In the genomic region with DNA sequence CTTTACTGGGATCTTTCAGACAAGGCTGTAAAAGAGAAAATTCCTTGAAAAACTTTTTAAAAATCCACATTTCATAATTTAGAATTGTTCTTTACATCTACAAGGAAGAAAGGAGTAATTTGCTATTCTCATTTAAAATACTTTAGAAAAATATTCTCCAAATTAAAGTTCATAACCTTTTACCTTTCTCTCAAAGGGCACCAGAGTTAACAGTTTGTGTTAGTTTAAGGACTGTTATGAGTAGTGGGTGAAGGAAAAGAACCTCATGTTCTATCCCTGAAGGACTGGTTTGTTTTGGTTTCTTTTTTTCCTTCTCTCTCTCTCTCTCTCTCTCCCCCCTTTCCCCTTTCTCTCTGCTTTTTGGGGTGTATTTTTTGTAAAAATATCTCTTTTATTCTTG, we compare ENCODE assay signal across 1 cellular context.
TF ChIP-seq lines count a peak whose summit lies in the region.

No MANE protein-coding gene starts in this region.

TF ChIP-seq in HCT116, 20 proteins besides CTCF, POLR2A, EP300 and RAD21 (continued from another document):
- TF ChIP-seq POLR2AphosphoS5 (IDR thresholded peaks at IDR 0.05; ENCODE audit: low read depth, low read length), result no peak
- no peak for TF ChIP-seq ZNF274 (IDR thresholded peaks at IDR 0.05; ENCODE audit: low read depth, low read length)
- TF ChIP-seq, protein P1, sequence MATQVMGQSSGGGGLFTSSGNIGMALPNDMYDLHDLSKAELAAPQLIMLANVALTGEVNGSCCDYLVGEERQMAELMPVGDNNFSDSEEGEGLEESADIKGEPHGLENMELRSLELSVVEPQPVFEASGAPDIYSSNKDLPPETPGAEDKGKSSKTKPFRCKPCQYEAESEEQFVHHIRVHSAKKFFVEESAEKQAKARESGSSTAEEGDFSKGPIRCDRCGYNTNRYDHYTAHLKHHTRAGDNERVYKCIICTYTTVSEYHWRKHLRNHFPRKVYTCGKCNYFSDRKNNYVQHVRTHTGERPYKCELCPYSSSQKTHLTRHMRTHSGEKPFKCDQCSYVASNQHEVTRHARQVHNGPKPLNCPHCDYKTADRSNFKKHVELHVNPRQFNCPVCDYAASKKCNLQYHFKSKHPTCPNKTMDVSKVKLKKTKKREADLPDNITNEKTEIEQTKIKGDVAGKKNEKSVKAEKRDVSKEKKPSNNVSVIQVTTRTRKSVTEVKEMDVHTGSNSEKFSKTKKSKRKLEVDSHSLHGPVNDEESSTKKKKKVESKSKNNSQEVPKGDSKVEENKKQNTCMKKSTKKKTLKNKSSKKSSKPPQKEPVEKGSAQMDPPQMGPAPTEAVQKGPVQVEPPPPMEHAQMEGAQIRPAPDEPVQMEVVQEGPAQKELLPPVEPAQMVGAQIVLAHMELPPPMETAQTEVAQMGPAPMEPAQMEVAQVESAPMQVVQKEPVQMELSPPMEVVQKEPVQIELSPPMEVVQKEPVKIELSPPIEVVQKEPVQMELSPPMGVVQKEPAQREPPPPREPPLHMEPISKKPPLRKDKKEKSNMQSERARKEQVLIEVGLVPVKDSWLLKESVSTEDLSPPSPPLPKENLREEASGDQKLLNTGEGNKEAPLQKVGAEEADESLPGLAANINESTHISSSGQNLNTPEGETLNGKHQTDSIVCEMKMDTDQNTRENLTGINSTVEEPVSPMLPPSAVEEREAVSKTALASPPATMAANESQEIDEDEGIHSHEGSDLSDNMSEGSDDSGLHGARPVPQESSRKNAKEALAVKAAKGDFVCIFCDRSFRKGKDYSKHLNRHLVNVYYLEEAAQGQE (IDR thresholded peaks at IDR 0.05; ENCODE audit: low read depth), result no peak
- no peak for TF ChIP-seq SP1 (IDR thresholded peaks at IDR 0.05; ENCODE audit: low read depth)
- TF ChIP-seq CBX3 (IDR thresholded peaks at IDR 0.05; ENCODE audit: low read depth), result no peak
- no peak for TF ChIP-seq EZH2phosphoT487 (IDR thresholded peaks at IDR 0.05; ENCODE audit: borderline replicate concordance)
- no peak for TF ChIP-seq SRF (IDR thresholded peaks at IDR 0.05; ENCODE audit: low read depth)
- TF ChIP-seq ZBTB33 (IDR thresholded peaks at IDR 0.05; ENCODE audit: extremely low read depth, insufficient replicate concordance, low read length), result no peak
- no peak for TF ChIP-seq FOSL1 (IDR thresholded peaks at IDR 0.05; ENCODE audit: low read depth)
- no peak for TF ChIP-seq MAX (IDR thresholded peaks at IDR 0.05)
- no peak for TF ChIP-seq ELF1 (IDR thresholded peaks at IDR 0.05; ENCODE audit: borderline replicate concordance, low read depth)
- no peak for TF ChIP-seq EZH2 (IDR thresholded peaks at IDR 0.05)
- no peak for TF ChIP-seq YY1 (IDR thresholded peaks at IDR 0.05; ENCODE audit: extremely low read depth, insufficient replicate concordance, low read depth, low read length)
TF ChIP-seq in HCT116: peak in this region for 0.
